In the genomic region with DNA sequence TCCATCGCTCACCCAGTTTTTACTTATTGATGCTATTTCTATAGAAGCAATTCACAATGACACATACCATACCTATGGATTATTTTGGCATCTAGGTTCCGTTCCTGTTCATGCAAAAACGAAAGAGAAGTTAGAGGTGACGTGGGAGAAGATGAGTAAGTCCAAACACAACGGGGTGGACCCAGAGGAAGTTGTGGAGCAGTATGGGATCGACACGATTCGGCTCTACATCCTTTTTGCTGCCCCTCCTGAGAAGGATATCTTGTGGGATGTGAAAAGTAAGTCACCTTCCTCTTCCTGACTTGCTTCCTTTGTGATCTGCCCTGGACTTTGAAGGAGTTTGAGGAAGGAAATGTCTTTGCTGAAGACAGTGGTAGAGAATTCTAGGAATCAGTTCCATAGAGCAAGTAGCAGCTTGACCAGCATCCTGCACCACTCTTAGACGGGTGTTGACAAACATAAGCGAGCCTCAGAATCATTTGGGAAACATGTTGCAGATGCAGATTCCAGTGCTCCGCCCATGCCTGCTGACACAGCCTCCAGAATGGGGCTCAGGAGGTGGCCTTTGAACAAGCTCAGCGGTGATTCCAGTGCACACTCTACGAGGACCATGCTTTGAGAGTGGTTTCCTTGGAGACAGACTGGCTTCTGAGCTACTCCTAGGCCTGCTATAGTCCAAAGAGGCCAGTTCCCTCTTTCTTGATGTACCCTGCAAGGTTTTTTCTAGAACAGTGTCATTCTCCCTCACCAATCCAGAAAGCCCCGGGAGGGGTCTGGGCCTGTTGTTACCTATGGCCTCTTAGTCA, we compare ENCODE assay signal across 2 cellular contexts.
TF ChIP-seq lines count a peak whose summit lies in the region.

No MANE protein-coding gene starts in this region.

TF ChIP-seq in IMR-90, 13 proteins besides CTCF, POLR2A, EP300 and RAD21:
- TF ChIP-seq FOS (IDR thresholded peaks at IDR 0.05; ENCODE audit: low read depth, low read length) = no peak
- TF ChIP-seq BHLHE40 (IDR thresholded peaks at IDR 0.05; ENCODE audit: low read depth, low read length) = no peak
- no peak for TF ChIP-seq MAFK (IDR thresholded peaks at IDR 0.05; ENCODE audit: low read depth, low read length)
- no peak for TF ChIP-seq CHD1 (IDR thresholded peaks at IDR 0.05; ENCODE audit: low read depth, low read length)
- TF ChIP-seq CEBPB (IDR thresholded peaks at IDR 0.05; ENCODE audit: low read depth, low read length) = no peak
- no peak for TF ChIP-seq RFX5 (IDR thresholded peaks at IDR 0.05; ENCODE audit: low read depth, low read length)
- no peak for TF ChIP-seq SMC3 (IDR thresholded peaks at IDR 0.05; ENCODE audit: low read depth, low read length)
- TF ChIP-seq, protein P1, sequence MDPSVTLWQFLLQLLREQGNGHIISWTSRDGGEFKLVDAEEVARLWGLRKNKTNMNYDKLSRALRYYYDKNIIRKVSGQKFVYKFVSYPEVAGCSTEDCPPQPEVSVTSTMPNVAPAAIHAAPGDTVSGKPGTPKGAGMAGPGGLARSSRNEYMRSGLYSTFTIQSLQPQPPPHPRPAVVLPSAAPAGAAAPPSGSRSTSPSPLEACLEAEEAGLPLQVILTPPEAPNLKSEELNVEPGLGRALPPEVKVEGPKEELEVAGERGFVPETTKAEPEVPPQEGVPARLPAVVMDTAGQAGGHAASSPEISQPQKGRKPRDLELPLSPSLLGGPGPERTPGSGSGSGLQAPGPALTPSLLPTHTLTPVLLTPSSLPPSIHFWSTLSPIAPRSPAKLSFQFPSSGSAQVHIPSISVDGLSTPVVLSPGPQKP (IDR thresholded peaks at IDR 0.05; ENCODE audit: borderline replicate concordance, low read depth, low read length) = no peak
- TF ChIP-seq, protein P2, sequence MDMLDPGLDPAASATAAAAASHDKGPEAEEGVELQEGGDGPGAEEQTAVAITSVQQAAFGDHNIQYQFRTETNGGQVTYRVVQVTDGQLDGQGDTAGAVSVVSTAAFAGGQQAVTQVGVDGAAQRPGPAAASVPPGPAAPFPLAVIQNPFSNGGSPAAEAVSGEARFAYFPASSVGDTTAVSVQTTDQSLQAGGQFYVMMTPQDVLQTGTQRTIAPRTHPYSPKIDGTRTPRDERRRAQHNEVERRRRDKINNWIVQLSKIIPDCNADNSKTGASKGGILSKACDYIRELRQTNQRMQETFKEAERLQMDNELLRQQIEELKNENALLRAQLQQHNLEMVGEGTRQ (IDR thresholded peaks at IDR 0.05; ENCODE audit: low read depth, low read length) = no peak
- TF ChIP-seq RCOR1 (IDR thresholded peaks at IDR 0.05; ENCODE audit: insufficient replicate concordance, low read length) = no peak
- TF ChIP-seq MXI1 (IDR thresholded peaks at IDR 0.05; ENCODE audit: borderline replicate concordance, low read depth, low read length) = no peak
- TF ChIP-seq NFE2L2 (IDR thresholded peaks at IDR 0.05; ENCODE audit: low read depth, low read length) = no peak
- no peak for TF ChIP-seq MAZ (IDR thresholded peaks at IDR 0.05; ENCODE audit: borderline replicate concordance, low read depth, low read length)

TF ChIP-seq in endothelial cell of umbilical vein, 7 proteins besides CTCF, POLR2A, EP300 and RAD21:
- TF ChIP-seq MYC (IDR thresholded peaks at IDR 0.05; ENCODE audit: low read depth, low read length) (no peak), FOS (IDR thresholded peaks at IDR 0.05; ENCODE audit: borderline replicate concordance, insufficient read depth, low read length) (peak; percentile 18)
- TF ChIP-seq, protein P3, sequence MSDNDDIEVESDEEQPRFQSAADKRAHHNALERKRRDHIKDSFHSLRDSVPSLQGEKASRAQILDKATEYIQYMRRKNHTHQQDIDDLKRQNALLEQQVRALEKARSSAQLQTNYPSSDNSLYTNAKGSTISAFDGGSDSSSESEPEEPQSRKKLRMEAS (IDR thresholded peaks at IDR 0.05; ENCODE audit: insufficient read depth, insufficient read length) = no peak
